In genomic region chr12:106357549-106358409, GRCh38 we compare ENCODE assay signal across 7 cellular contexts. TPM values are rescaled to one million over a fixed set of nuclear protein-coding genes. Genes with fewer than 3 reads are reported as not detected.
DNase-seq lines count a peak whose midpoint lies in the region; ATAC-seq and TF ChIP-seq lines count a peak whose summit lies in the region.

TSS of gene POLR3B (plus strand) at chr12:106357748. CDS start at chr12:106357880, 132 bp downstream.

- H3K27me3 ChIP-seq in hepatocyte, result no peaks in the 10 kb centered on the region

- no peaks in the 10 kb centered on the region for H3K36me3 ChIP-seq in hepatocyte (replicated peaks; ENCODE audit: insufficient read depth, low read depth)

- H2AFZ ChIP-seq in hepatocyte, result peak within 1 kb of the TSS; percentile 82

- no peaks in the 10 kb centered on the region for H4K20me1 ChIP-seq in hepatocyte (ENCODE audit: insufficient read depth, poor library complexity, severe bottlenecking)

- peak within 1 kb of the TSS; percentile 77 for H3K4me2 ChIP-seq in hepatocyte

- peaks cover 27% of the 10 kb centered on the region for H3K79me2 ChIP-seq in hepatocyte

- under 1% methylated on average over 61 of the region's 63 CpGs for WGBS in hepatocyte (ENCODE audit: low lambda C conversion rate, missing lambda C conversion rate)

- no peaks in the 10 kb centered on the region for H3K9me3 ChIP-seq in hepatocyte (ENCODE audit: low read depth)

- TF ChIP-seq POLR2A in GM18505 (IDR thresholded peaks at IDR 0.05; ENCODE audit: borderline replicate concordance, extremely low read depth, insufficient read depth, insufficient read length), result peak; percentile 90

- peak; percentile 93 for TF ChIP-seq CTCF in hepatocyte (IDR thresholded peaks at IDR 0.05; ENCODE audit: poor library complexity)

- peak within 1 kb of the TSS; percentile 74 for H3K4me3 ChIP-seq in hepatocyte

- peak; percentile 89 for ATAC-seq in GM18505 (IDR thresholded peaks at IDR 0.05; ENCODE audit: unreplicated experiment)
- peak; percentile 89 for ATAC-seq in HG02973 (IDR thresholded peaks at IDR 0.05; ENCODE audit: unreplicated experiment)

- DNase-seq in NCI-H1930 (lab: John Stamatoyannopoulos, UW) (peak; percentile 92 to 94), T-helper 9 cell (peak; percentile 93), astrocyte of the hippocampus (ENCODE audit: low read depth, low spot score) (peak; percentile 98), hepatocyte (ENCODE audit: low spot score) (peak; percentile 97), retina (peak; percentile 100)

- no peaks in the 10 kb centered on the region for H3K9me2 ChIP-seq in hepatocyte (replicated peaks; ENCODE audit: insufficient read depth)

- H3K27ac ChIP-seq in hepatocyte, result peak within 1 kb of the TSS; percentile 96

- H3K4me1 ChIP-seq in hepatocyte (ENCODE audit: insufficient read depth), result peaks cover 20% of the 10 kb centered on the region

RNA-seq across cellular contexts. Expression of gene POLR3B, which starts in this region (rescaled TPM):
- total RNA-seq in hepatocyte, result 9.6 and 10.4 TPM in 2 replicates
- polyA plus RNA-seq in hepatocyte, result 8.1 and 8.4 TPM in 2 replicates

Comparison
In these comparisons a context has a peak if more than half of its experiments do, and no peak if none do; other contexts are left out.
1. Peak in every context shown above with its lines: DNase-seq, ATAC-seq, H3K4me3 ChIP-seq and H3K27ac ChIP-seq.